ENCODE assay signal across 14 cellular contexts in the genomic region with DNA sequence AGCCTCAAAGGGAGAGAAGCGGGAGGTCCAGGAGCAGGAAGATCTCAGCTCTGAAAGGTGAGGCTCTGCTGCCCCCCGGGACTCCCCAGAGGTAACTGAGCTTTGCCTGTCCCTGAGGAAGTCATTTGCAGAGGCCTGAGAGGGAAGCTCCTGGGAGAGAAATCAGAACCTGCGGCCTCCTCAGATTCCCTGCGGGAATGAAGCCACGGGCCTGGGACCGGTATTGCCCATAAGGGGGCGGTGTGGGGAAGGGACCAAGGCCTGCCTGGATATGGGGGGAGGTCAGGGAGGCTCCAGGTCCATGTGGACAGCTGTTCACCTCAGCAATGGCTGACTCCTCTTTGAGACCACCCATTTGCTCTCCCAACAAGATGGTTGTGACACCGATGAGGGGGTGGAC. TPM values are rescaled to one million over a fixed set of nuclear protein-coding genes. Genes with fewer than 3 reads are reported as not detected.
DNase-seq lines count a peak whose midpoint lies in the region; ATAC-seq and TF ChIP-seq lines count a peak whose summit lies in the region.
"Had no signal": no experiment of that assay in that cellular context is flagged by ENCODE, and none has a peak within 500 bp of the region (broad histone marks: within the 10 kb centered on the region; RNA-seq: fewer than 3 reads in every experiment).

No MANE protein-coding gene starts in this region.

- H3K27me3 ChIP-seq in smooth muscle cell (ENCODE audit: low read depth): no peaks in the 10 kb centered on the region
- H3K27me3 ChIP-seq in CD8-positive, alpha-beta memory T cell (ENCODE audit: insufficient read depth, low read length, poor library complexity, severe bottlenecking): no peaks in the 10 kb centered on the region
- H3K27me3 ChIP-seq: thyroid gland had no signal

- intact Hi-C loops in activated CD4-positive, alpha-beta T cell treated with anti-CD3 and anti-CD28 coated beads, Interleukin-2, amount 10 ng/mL, durations not matched to agents 24 days and 14 days (cut with micrococcal nuclease): no loop called here
- intact Hi-C loops in OCI-LY7 (cut with micrococcal nuclease; ENCODE audit: unreplicated experiment): no loop called here

- H2AFZ ChIP-seq in OCI-LY7 (ENCODE audit: low read length) (no peak overlapping the region), smooth muscle cell (ENCODE audit: low read depth) (no peak overlapping the region)

- H3K4me3 Mint-ChIP-seq in activated CD4-positive, alpha-beta T cell treated with anti-CD3 and anti-CD28 coated beads, Interleukin-2, amount 10 ng/mL, durations not matched to agents 24 days and 14 days: no peak overlapping the region
- H3K4me3 Mint-ChIP-seq in CD8-positive, alpha-beta memory T cell: no peak overlapping the region

- H3K9me3 ChIP-seq in OCI-LY7 (ENCODE audit: low read length) (no peaks in the 10 kb centered on the region), smooth muscle cell (replicated peaks; ENCODE audit: low read depth) (no peaks in the 10 kb centered on the region)
- H3K9me3 ChIP-seq in CD8-positive, alpha-beta memory T cell (ENCODE audit: low read length): no peaks in the 10 kb centered on the region
- H3K9me3 ChIP-seq: thyroid gland had no signal

- CTCF ChIA-PET in OCI-LY7 (lab: Charles Lee; ENCODE audit: unreplicated experiment): no interaction called here
- CTCF ChIA-PET in CD8-positive, alpha-beta memory T cell (lab: Charles Lee): no interaction called here

- no peak overlapping the region for H3K4me2 ChIP-seq in OCI-LY7 (ENCODE audit: low read length)
- no peak overlapping the region for H3K4me2 ChIP-seq in smooth muscle cell

- WGBS in smooth muscle cell (ENCODE audit: low lambda C conversion rate): 81% methylated on average over 8 of the region's 8 CpGs

- H3K36me3 Mint-ChIP-seq in activated CD4-positive, alpha-beta T cell treated with anti-CD3 and anti-CD28 coated beads, Interleukin-2, amount 10 ng/mL, durations not matched to agents 24 days and 14 days (ENCODE audit: low read depth): no peaks in the 10 kb centered on the region
- H3K36me3 Mint-ChIP-seq in CD8-positive, alpha-beta memory T cell: no peaks in the 10 kb centered on the region

- DNase-seq in activated CD4-positive, alpha-beta T cell treated with anti-CD3 and anti-CD28 coated beads, Interleukin-2, amount 10 ng/mL, durations not matched to agents 24 days and 14 days: peak; percentile 42
- no peak for DNase-seq in activated CD4-positive, alpha-beta T cell treated with anti-CD3 and anti-CD28 coated beads, Interleukin-2, amount 50 U/mL, for 48 hours
- no peak for DNase-seq in OCI-LY7 (ENCODE audit: low spot score)
- no peak for DNase-seq in fibroblast of mammary gland (ENCODE audit: low read depth)
- no peak for DNase-seq in smooth muscle cell (lab: John Stamatoyannopoulos, UW; ENCODE audit: unreplicated experiment)
- no peak for DNase-seq in caudate nucleus (lab: John Stamatoyannopoulos, UW)
- DNase-seq in CD8-positive, alpha-beta memory T cell: no peak
- DNase-seq: NCI-H1417 treated with DMSO at 0.1 percent for 48 hours, NCI-H748 treated with DMSO at 0.1 percent for 48 hours, thyroid gland had no signal

- no peak overlapping the region for H3K4me3 ChIP-seq in OCI-LY7 (ENCODE audit: low read depth, low read length, poor library complexity, severe bottlenecking)
- no peak overlapping the region for H3K4me3 ChIP-seq in fibroblast of mammary gland (ENCODE audit: control insufficient read depth, low read depth, low read length)
- no peak overlapping the region for H3K4me3 ChIP-seq in smooth muscle cell
- H3K4me3 ChIP-seq in CD8-positive, alpha-beta memory T cell (ENCODE audit: low read length): no peak overlapping the region
- H3K4me3 ChIP-seq: thyroid gland had no signal

- no peak overlapping the region for H3K27ac Mint-ChIP-seq in activated CD4-positive, alpha-beta T cell treated with anti-CD3 and anti-CD28 coated beads, Interleukin-2, amount 10 ng/mL, durations not matched to agents 24 days and 14 days
- H3K27ac Mint-ChIP-seq in CD8-positive, alpha-beta memory T cell: no peak overlapping the region

- no TSS peak for BruUV-seq in OCI-LY7 (replicated peaks; lab: Mats Ljungman, UMichigan)

- no peaks in the 10 kb centered on the region for H3K9me3 Mint-ChIP-seq in activated CD4-positive, alpha-beta T cell treated with anti-CD3 and anti-CD28 coated beads, Interleukin-2, amount 10 ng/mL, durations not matched to agents 24 days and 14 days
- H3K9me3 Mint-ChIP-seq in CD8-positive, alpha-beta memory T cell: no peaks in the 10 kb centered on the region

- H3K36me3 ChIP-seq in OCI-LY7 (ENCODE audit: insufficient read depth, low read length) (no peaks in the 10 kb centered on the region), smooth muscle cell (ENCODE audit: low read depth) (no peaks in the 10 kb centered on the region)
- no peaks in the 10 kb centered on the region for H3K36me3 ChIP-seq in CD8-positive, alpha-beta memory T cell (ENCODE audit: insufficient read depth, low read length)
- H3K36me3 ChIP-seq: thyroid gland had no signal

- no peaks in the 10 kb centered on the region for H3F3A ChIP-seq in smooth muscle cell (ENCODE audit: low read depth)

- H3K9ac ChIP-seq in smooth muscle cell (ENCODE audit: low read depth): no peak overlapping the region

- POLR2A ChIA-PET in OCI-LY7 (lab: Charles Lee): no interaction called here
- POLR2A ChIA-PET in CD8-positive, alpha-beta memory T cell (lab: Charles Lee): no interaction called here

- peak; percentile 56 for TF ChIP-seq CTCF in OCI-LY7 (conservative IDR thresholded peaks at IDR 0.05; ENCODE audit: low read length)
- peak; percentile 20 for TF ChIP-seq CTCF in fibroblast of mammary gland (conservative IDR thresholded peaks at IDR 0.05; ENCODE audit: control insufficient read depth, insufficient read depth, low read depth, low read length)
- TF ChIP-seq CTCF in smooth muscle cell (IDR thresholded peaks at IDR 0.05; ENCODE audit: borderline replicate concordance, insufficient read depth, poor library complexity, severe bottlenecking): peak; percentile 18

- H3K4me1 ChIP-seq in OCI-LY7 (ENCODE audit: insufficient read depth, low read length, poor library complexity, severe bottlenecking): no peaks in the 10 kb centered on the region
- H3K4me1 ChIP-seq in smooth muscle cell (ENCODE audit: low read depth): no peaks in the 10 kb centered on the region
- H3K4me1 ChIP-seq in CD8-positive, alpha-beta memory T cell (ENCODE audit: insufficient read depth, low read length): no peaks in the 10 kb centered on the region
- H3K4me1 ChIP-seq: thyroid gland had no signal

- H3K27ac ChIP-seq in OCI-LY7 (ENCODE audit: low read depth, low read length, poor library complexity, severe bottlenecking): no peak overlapping the region
- H3K27ac ChIP-seq in smooth muscle cell (ENCODE audit: low read depth): no peak overlapping the region
- H3K27ac ChIP-seq in caudate nucleus (ENCODE audit: low read depth, low read length): no peak overlapping the region
- no peak overlapping the region for H3K27ac ChIP-seq in CD8-positive, alpha-beta memory T cell (ENCODE audit: low read depth, low read length)
- H3K27ac ChIP-seq: thyroid gland had no signal

- H3K9me2 ChIP-seq in OCI-LY7 (ENCODE audit: insufficient read depth, low read length): no peaks in the 10 kb centered on the region

- no peaks in the 10 kb centered on the region for H3K4me1 Mint-ChIP-seq in activated CD4-positive, alpha-beta T cell treated with anti-CD3 and anti-CD28 coated beads, Interleukin-2, amount 10 ng/mL, durations not matched to agents 24 days and 14 days
- no peaks in the 10 kb centered on the region for H3K4me1 Mint-ChIP-seq in CD8-positive, alpha-beta memory T cell

- ATAC-seq in GM21526 (IDR thresholded peaks at IDR 0.05; ENCODE audit: low FRiP score, unreplicated experiment): no peak
- ATAC-seq: sciatic nerve had no signal

- H3K79me2 ChIP-seq in OCI-LY7 (ENCODE audit: insufficient read depth, low read depth, low read length): no peaks in the 10 kb centered on the region
- H3K79me2 ChIP-seq in smooth muscle cell (ENCODE audit: low read depth): no peaks in the 10 kb centered on the region

- no peaks in the 10 kb centered on the region for H3K27me3 Mint-ChIP-seq in activated CD4-positive, alpha-beta T cell treated with anti-CD3 and anti-CD28 coated beads, Interleukin-2, amount 10 ng/mL, durations not matched to agents 24 days and 14 days
- peaks cover 1 to 19% of the 10 kb centered on the region in 2 donors for H3K27me3 Mint-ChIP-seq in CD8-positive, alpha-beta memory T cell

- H4K20me1 ChIP-seq in OCI-LY7 (ENCODE audit: insufficient read depth, low read length): no peaks in the 10 kb centered on the region
- H4K20me1 ChIP-seq in smooth muscle cell (ENCODE audit: low read depth): no peaks in the 10 kb centered on the region

RNA-seq across cellular contexts. Expression of a gene that starts 1.3 kb away (rescaled TPM):
- not detected in 2 replicates for total RNA-seq in activated CD4-positive, alpha-beta T cell treated with anti-CD3 and anti-CD28 coated beads, Interleukin-2, amount 10 ng/mL, durations not matched to agents 24 days and 14 days
- not detected in 2 replicates for total RNA-seq in OCI-LY7 (2014; rRNA removed; shearing (Covaris generic))
- total RNA-seq in OCI-LY7 (2022): not detected in 2 replicates
- total RNA-seq in smooth muscle cell: not detected in 2 replicates
- polyA plus RNA-seq in smooth muscle cell: not detected in 2 replicates
- total RNA-seq in CD8-positive, alpha-beta memory T cell: not detected
- polyA plus RNA-seq in CD8-positive, alpha-beta memory T cell: not detected
- total RNA-seq: cardiac septum, myocyte, sciatic nerve had no signal

RNA-seq across cellular contexts. Expression of a gene that starts 33.8 kb away (rescaled TPM):
- not detected in 2 replicates for total RNA-seq in activated CD4-positive, alpha-beta T cell treated with anti-CD3 and anti-CD28 coated beads, Interleukin-2, amount 10 ng/mL, durations not matched to agents 24 days and 14 days
- not detected in 2 replicates for total RNA-seq in OCI-LY7 (2014; rRNA removed; shearing (Covaris generic))
- total RNA-seq in OCI-LY7 (2022): not detected in 2 replicates
- total RNA-seq in smooth muscle cell: not detected in 2 replicates
- not detected in 2 replicates for polyA plus RNA-seq in smooth muscle cell
- not detected for total RNA-seq in CD8-positive, alpha-beta memory T cell
- polyA plus RNA-seq in CD8-positive, alpha-beta memory T cell: not detected
- total RNA-seq: cardiac septum, myocyte, sciatic nerve, thyroid gland had no signal
